ENCODE assay signal across 8 cellular contexts in the genomic region with DNA sequence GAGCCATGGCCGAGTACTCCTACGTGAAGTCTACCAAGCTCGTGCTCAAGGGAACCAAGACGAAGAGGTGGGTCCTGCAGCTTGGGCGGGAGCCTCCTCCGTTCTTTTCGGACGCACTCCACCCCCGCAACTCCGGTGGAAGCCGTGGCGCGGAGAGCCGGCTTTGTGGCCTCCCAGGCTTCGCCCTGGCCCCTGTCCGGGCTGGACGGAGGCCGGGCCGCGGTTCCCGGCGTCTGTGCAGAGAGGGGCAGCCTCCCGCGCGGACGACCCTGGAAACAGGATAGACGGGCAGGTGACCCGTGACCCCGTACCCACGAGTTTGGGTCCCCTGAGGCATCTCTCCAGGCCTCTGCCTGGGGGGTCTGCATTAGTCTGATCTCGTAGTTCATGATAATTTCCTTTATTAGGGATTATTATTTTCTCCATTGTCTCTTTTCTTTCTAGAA. TPM values are rescaled to one million over a fixed set of nuclear protein-coding genes. Genes with fewer than 3 reads are reported as not detected.
DNase-seq lines count a peak whose midpoint lies in the region; ATAC-seq, FAIRE-seq and TF ChIP-seq lines count a peak whose summit lies in the region.

No MANE protein-coding gene starts in this region.

- DNase-seq in AG04449 (ENCODE audit: low read depth, low spot score) (no peak), breast epithelium (ENCODE audit: low spot score in 2 of 2) (no peak), mucosa of descending colon (no peak), inferior parietal cortex (ENCODE audit: extremely low spot score) (no peak), HPDE6-E6E7 (ENCODE audit: extremely low spot score) (no peak), GM12892 (ENCODE audit: insufficient read length) (no peak), ecto neural progenitor cell (ENCODE audit: low spot score) (no peak)

- H3K4me3 ChIP-seq in AG04449 (ENCODE audit: low read depth, low read length) (peak overlapping the region; percentile 89), breast epithelium (peak overlapping the region; percentile 76 to 94 (median 90)), mucosa of descending colon (peak overlapping the region; percentile 80)

- ATAC-seq in HG02938 (IDR thresholded peaks at IDR 0.05; ENCODE audit: unreplicated experiment) (peak; percentile 45), mucosa of descending colon (peak; percentile 53)

- intact Hi-C loops in breast epithelium (cut with DNase I; ENCODE audit: low total_unique reads) (no loop called here), mucosa of descending colon (cut with DNase I, micrococcal nuclease) (no loop called here)

- peak overlapping the region; percentile 90 for H3K27ac ChIP-seq in breast epithelium

- no peaks in the 10 kb centered on the region for H3K36me3 ChIP-seq in breast epithelium
- H3K36me3 ChIP-seq in mucosa of descending colon (ENCODE audit: low read depth): no peaks in the 10 kb centered on the region

- CTCF ChIA-PET in AG04449 (lab: Yijun Ruan, JAX): interaction anchor here (0.8 to 2.5 kb wide), 3 partner anchors 9 to 22 kb away, joined by 3 to 13 read pairs (median 3); no protein-coding TSS in a partner anchor

- TF ChIP-seq CTCF in AG04449 (IDR thresholded peaks at IDR 0.05; ENCODE audit: insufficient read depth, low read length, missing control alignments): no peak
- TF ChIP-seq CTCF in breast epithelium (IDR thresholded peaks at IDR 0.05): no peak
- TF ChIP-seq CTCF in mucosa of descending colon (IDR thresholded peaks at IDR 0.05): no peak

- FAIRE-seq in GM12892 (lab: Jason Lieb, UNC): no peak

- POLR2A ChIA-PET in AG04449 (lab: Yijun Ruan, JAX): no interaction called here

- H3K27me3 ChIP-seq in breast epithelium: no peaks in the 10 kb centered on the region

- TF ChIP-seq POLR2A in breast epithelium (IDR thresholded peaks at IDR 0.05): no peak
- TF ChIP-seq POLR2A in GM12892 (IDR thresholded peaks at IDR 0.05; ENCODE audit: low read depth, low read length): no peak

- H3K9me3 ChIP-seq in breast epithelium (no peaks in the 10 kb centered on the region), mucosa of descending colon (no peaks in the 10 kb centered on the region)

- no peaks in the 10 kb centered on the region for H3K4me1 ChIP-seq in breast epithelium
- H3K4me1 ChIP-seq in mucosa of descending colon (ENCODE audit: low read depth): peaks cover 10% of the 10 kb centered on the region

RNA-seq across cellular contexts. Expression of gene FRG1, which starts 0.4 kb away (rescaled TPM):
- total RNA-seq in breast epithelium (10 to 100 TPM; 40.0 to 56.5 (median 41.9) TPM), mucosa of descending colon (10 to 100 TPM; 32.2 to 36.1 (median 32.4) TPM)
- polyA plus RNA-seq in GM12892 (2012; ENCODE audit: missing spikeins): 90.5 TPM
